In the genomic region with DNA sequence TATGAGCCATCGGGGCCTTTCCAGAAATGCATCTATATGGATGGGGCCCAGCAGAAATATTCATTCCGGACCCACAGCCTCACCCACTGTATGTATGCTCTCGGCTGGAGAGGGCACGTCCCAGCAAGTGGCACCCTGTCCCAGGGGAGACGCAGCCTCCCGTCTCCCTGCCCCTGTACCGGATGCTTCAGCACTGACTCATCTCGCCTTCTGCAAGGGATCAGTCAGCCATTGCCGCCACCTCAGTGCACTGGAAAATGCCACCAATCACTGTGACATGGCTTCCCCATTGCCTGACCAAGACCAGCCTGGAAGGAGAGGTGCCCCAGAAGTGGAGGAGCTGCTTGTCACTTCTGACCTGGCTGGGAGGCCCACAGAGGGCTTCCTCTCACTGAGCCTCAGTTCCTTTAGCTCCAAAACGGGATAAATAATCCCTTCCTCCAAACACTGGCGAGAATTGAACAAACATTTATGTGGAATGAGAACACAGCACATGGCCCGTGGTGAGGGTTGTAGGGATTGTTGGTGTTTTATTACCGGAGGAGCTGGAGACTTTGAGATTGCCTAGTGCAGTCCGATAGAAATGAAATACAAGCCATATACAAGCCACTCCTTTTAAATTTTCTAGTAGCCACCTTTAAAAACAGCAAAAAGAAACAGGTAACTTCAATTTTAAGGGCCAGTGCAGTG, we compare ENCODE assay signal across 12 cellular contexts. TPM values are rescaled to one million over a fixed set of nuclear protein-coding genes. Genes with fewer than 3 reads are reported as not detected.
DNase-seq lines count a peak whose midpoint lies in the region; ATAC-seq and TF ChIP-seq lines count a peak whose summit lies in the region.
"Had no signal": no experiment of that assay in that cellular context is flagged by ENCODE, and none has a peak within 500 bp of the region (broad histone marks: within the 10 kb centered on the region; RNA-seq: fewer than 3 reads in every experiment).

No MANE protein-coding gene starts in this region.

- H3K36me3 Mint-ChIP-seq in HFFc6 (ENCODE audit: low read depth) = peaks cover 38% of the 10 kb centered on the region
- H3K36me3 Mint-ChIP-seq: activated naive CD4-positive, alpha-beta T cell treated with anti-CD3 and anti-CD28 coated beads, Interleukin-2, amount 50 U/mL, for 24 hours; CD4-positive, alpha-beta memory T cell; naive B cell had no signal

- TF ChIP-seq CTCF in A673 (conservative IDR thresholded peaks at IDR 0.05; ENCODE audit: low read depth, low read length) = no peak
- no peak for TF ChIP-seq CTCF in HFFc6 (IDR thresholded peaks at IDR 0.05)
- TF ChIP-seq CTCF in astrocyte of the spinal cord (IDR thresholded peaks at IDR 0.05; ENCODE audit: low read depth, low read length) = no peak
- TF ChIP-seq CTCF in colonic mucosa (IDR thresholded peaks at IDR 0.05) = no peak

- H2AK5ac ChIP-seq in mesenchymal stem cell (ENCODE audit: low read length, severe bottlenecking) = peak overlapping the region; percentile 73

- no TSS peak for BruUV-seq in A673 (replicated peaks; lab: Mats Ljungman, UMichigan)

- no peak overlapping the region for H2BK120ac ChIP-seq in mesenchymal stem cell (ENCODE audit: low read depth, low read length)

- H4K91ac ChIP-seq in mesenchymal stem cell (ENCODE audit: low read length) = peak overlapping the region; percentile 41

- WGBS in mesenchymal stem cell = 42% methylated on average over 9 of the region's 14 CpGs

- H3K9me3 ChIP-seq in A673 (ENCODE audit: low read depth, low read length, poor library complexity, severe bottlenecking) = no peaks in the 10 kb centered on the region
- no peaks in the 10 kb centered on the region for H3K9me3 ChIP-seq in mesenchymal stem cell (ENCODE audit: control insufficient read depth, low read length)
- H3K9me3 ChIP-seq in colonic mucosa = no peaks in the 10 kb centered on the region

- H3K14ac ChIP-seq in mesenchymal stem cell (ENCODE audit: low read length in 2 of 2) = peak overlapping the region in 1 of 2 experiments; percentile 47

- H4K8ac ChIP-seq in mesenchymal stem cell (ENCODE audit: low read length) = peak overlapping the region; percentile 27

- peak overlapping the region; percentile 17 to 35 for H3K4ac ChIP-seq in mesenchymal stem cell (ENCODE audit: low read depth in 1 of 2, low read length in 2 of 2)

- peak overlapping the region; percentile 99 for H3K27ac Mint-ChIP-seq in HFFc6
- H3K27ac Mint-ChIP-seq: activated B cell treated with CpG ODN at 0.5 μM for 24 hours; activated naive CD4-positive, alpha-beta T cell treated with anti-CD3 and anti-CD28 coated beads, Interleukin-2, amount 50 U/mL, for 24 hours; naive B cell had no signal

- H2AFZ ChIP-seq in mesenchymal stem cell (ENCODE audit: low read depth, low read length) = no peak overlapping the region

- H3K4me1 ChIP-seq in A673 (ENCODE audit: insufficient read depth, low read length, poor library complexity, severe bottlenecking) = peaks cover 9% of the 10 kb centered on the region
- peaks cover 60% of the 10 kb centered on the region for H3K4me1 ChIP-seq in mesenchymal stem cell (ENCODE audit: control insufficient read depth, insufficient read depth, low read depth, low read length)
- no peaks in the 10 kb centered on the region for H3K4me1 ChIP-seq in colonic mucosa

- H3K79me1 ChIP-seq in mesenchymal stem cell (replicated peaks; ENCODE audit: low read length, poor library complexity, severe bottlenecking) = peaks cover 2% of the 10 kb centered on the region

- no peak overlapping the region for H2BK15ac ChIP-seq in mesenchymal stem cell (ENCODE audit: low read depth, poor library complexity, severe bottlenecking)

- peaks cover 82% of the 10 kb centered on the region for H3K4me1 Mint-ChIP-seq in HFFc6 (ENCODE audit: low read depth)
- H3K4me1 Mint-ChIP-seq: activated B cell treated with CpG ODN at 0.5 μM for 24 hours; activated naive CD4-positive, alpha-beta T cell treated with anti-CD3 and anti-CD28 coated beads, Interleukin-2, amount 50 U/mL, for 24 hours; CD4-positive, alpha-beta memory T cell; naive B cell had no signal

- no peak overlapping the region for H3K9ac ChIP-seq in mesenchymal stem cell (ENCODE audit: low read length)
- H3K9ac ChIP-seq in colonic mucosa (ENCODE audit: low read depth in 2 of 2, low read length in 2 of 2) = no peak overlapping the region

- no peak overlapping the region for H3K23ac ChIP-seq in mesenchymal stem cell (ENCODE audit: low read length in 2 of 2)

- no peak for ATAC-seq in GM19463 (IDR thresholded peaks at IDR 0.05; ENCODE audit: unreplicated experiment)

- H2BK5ac ChIP-seq in mesenchymal stem cell (ENCODE audit: low read depth, low read length, poor library complexity, severe bottlenecking) = no peak overlapping the region

- H3K4me3 ChIP-seq in A673 (ENCODE audit: low read depth, low read length, poor library complexity, severe bottlenecking) = no peak overlapping the region
- H3K4me3 ChIP-seq in astrocyte of the spinal cord (ENCODE audit: low read depth, low read length) = no peak overlapping the region
- no peak overlapping the region for H3K4me3 ChIP-seq in mesenchymal stem cell (ENCODE audit: insufficient read depth in 1 of 2, low read depth in 1 of 2, low read length in 2 of 2)
- H3K4me3 ChIP-seq in colonic mucosa = no peak overlapping the region

- H3K27me3 Mint-ChIP-seq in HFFc6 (ENCODE audit: insufficient read depth) = peaks cover 13% of the 10 kb centered on the region
- H3K27me3 Mint-ChIP-seq: activated naive CD4-positive, alpha-beta T cell treated with anti-CD3 and anti-CD28 coated beads, Interleukin-2, amount 50 U/mL, for 24 hours had no signal

- H3K4me2 ChIP-seq in mesenchymal stem cell (ENCODE audit: low read length, poor library complexity, severe bottlenecking) = no peak overlapping the region

- peak overlapping the region; percentile 58 to 73 for H3K18ac ChIP-seq in mesenchymal stem cell (ENCODE audit: low read depth in 1 of 2, low read length in 2 of 2)

- H2BK12ac ChIP-seq in mesenchymal stem cell (ENCODE audit: low read length in 2 of 2) = peak overlapping the region in 1 of 2 experiments; percentile 17

- peak; percentile 71 for DNase-seq in A673 (ENCODE audit: low spot score)
- peak; percentile 70 for DNase-seq in HFFc6
- peak; percentile 61 for DNase-seq in astrocyte of the spinal cord (ENCODE audit: low read depth, low spot score)
- peak; percentile 85 for DNase-seq in mesenchymal stem cell
- no peak for DNase-seq in SKM-1 treated with dmso at 0.1 percent for 144 hours (lab: John Stamatoyannopoulos, UW; ENCODE audit: unreplicated experiment)
- no peak for DNase-seq in MV-4-11 (lab: John Stamatoyannopoulos, UW)
- DNase-seq in colonic mucosa = no peak
- DNase-seq: activated B cell treated with CpG ODN at 0.5 μM for 24 hours, naive B cell had no signal

- CTCF ChIA-PET in A673 (lab: Charles Lee) = no interaction called here

- in situ Hi-C loops in astrocyte of the spinal cord (cut with HindIII; ENCODE audit: low sequenced_read_pairs) = no loop called here

- H3K4me3 Mint-ChIP-seq in HFFc6 = peak overlapping the region; percentile 54
- H3K4me3 Mint-ChIP-seq: activated B cell treated with CpG ODN at 0.5 μM for 24 hours; activated naive CD4-positive, alpha-beta T cell treated with anti-CD3 and anti-CD28 coated beads, Interleukin-2, amount 50 U/mL, for 24 hours; CD4-positive, alpha-beta memory T cell had no signal

- POLR2A ChIA-PET in A673 (lab: Charles Lee; ENCODE audit: low non-redundant PET) = no interaction called here

- H3K27ac ChIP-seq in A673 (ENCODE audit: low read depth, low read length, poor library complexity, severe bottlenecking) = no peak overlapping the region
- H3K27ac ChIP-seq in mesenchymal stem cell (ENCODE audit: low read length, poor library complexity, severe bottlenecking) = peak overlapping the region; percentile 90
- no peak overlapping the region for H3K27ac ChIP-seq in colonic mucosa

- H3K27me3 ChIP-seq in A673 (replicated peaks; ENCODE audit: insufficient read depth, low read depth, low read length, poor library complexity) (no peaks in the 10 kb centered on the region), mesenchymal stem cell (ENCODE audit: control insufficient read depth in 1 of 2, insufficient read depth in 1 of 2, low read length in 2 of 2) (no peaks in the 10 kb centered on the region), colonic mucosa (no peaks in the 10 kb centered on the region)

- intact Hi-C loops in A673 (cut with micrococcal nuclease; ENCODE audit: unreplicated experiment) = no loop called here
- intact Hi-C loops in colonic mucosa (cut with DNase I) = no loop called here

- H3K9me3 Mint-ChIP-seq in HFFc6 = no peaks in the 10 kb centered on the region; the same call in 1 of the 2 replicates
- H3K9me3 Mint-ChIP-seq: activated B cell treated with CpG ODN at 0.5 μM for 24 hours; activated naive CD4-positive, alpha-beta T cell treated with anti-CD3 and anti-CD28 coated beads, Interleukin-2, amount 50 U/mL, for 24 hours had no signal

- H3K36me3 ChIP-seq in A673 (ENCODE audit: insufficient read depth, low read length, poor library complexity, severe bottlenecking) = no peaks in the 10 kb centered on the region
- H3K36me3 ChIP-seq in mesenchymal stem cell (ENCODE audit: control insufficient read depth in 1 of 2, insufficient read depth in 2 of 2, low read depth in 1 of 2, low read length in 2 of 2) = peaks cover 3 to 32% of the 10 kb centered on the region in 2 experiments
- H3K36me3 ChIP-seq in colonic mucosa = no peaks in the 10 kb centered on the region

RNA-seq across cellular contexts. Expression of a gene that starts 43.9 kb away (rescaled TPM):
- total RNA-seq in A673 (2021) (not detected in 2 replicates), colonic mucosa (10 to 100 TPM in 1 of 2 donors, not detected in 1; 10.3 TPM)
- total RNA-seq in HFFc6 (2021; fragmentation: NEBNext Ultra II Directional; extraction: Animal tissue kit (Norgen Biotek cat#: 25700)) = not detected
- not detected for polyA plus RNA-seq in mesenchymal stem cell (2013, experiment 1 of 2)
- polyA plus RNA-seq in mesenchymal stem cell (2013, experiment 2 of 2) = not detected
- total RNA-seq: activated B cell treated with CpG ODN at 0.5 μM for 24 hours; CD4-positive, alpha-beta memory T cell had no signal
- polyA plus RNA-seq: CD4-positive, alpha-beta memory T cell had no signal

RNA-seq across cellular contexts. Expression of a gene that starts 50.6 kb away (rescaled TPM):
- total RNA-seq in A673 (2021) (not detected in 2 replicates), colonic mucosa (1 to 10 TPM in 1 of 2 donors, not detected in 1; 2.4 TPM)
- total RNA-seq in HFFc6 (2021; fragmentation: NEBNext Ultra II Directional; extraction: Animal tissue kit (Norgen Biotek cat#: 25700)) = not detected
- polyA plus RNA-seq in mesenchymal stem cell (2013, experiment 1 of 2) = not detected
- polyA plus RNA-seq in mesenchymal stem cell (2013, experiment 2 of 2) = not detected
- total RNA-seq: activated B cell treated with CpG ODN at 0.5 μM for 24 hours; CD4-positive, alpha-beta memory T cell had no signal
- polyA plus RNA-seq: CD4-positive, alpha-beta memory T cell had no signal

Comparison
In these comparisons a context has a peak if more than half of its experiments do, and no peak if none do; other contexts are left out.
1. DNase-seq: peak in A673 (single experiment), HFFc6 (single experiment), astrocyte of the spinal cord (single experiment) and mesenchymal stem cell (single experiment); none in SKM-1 treated with dmso at 0.1 percent for 144 hours (single experiment), MV-4-11 (single experiment) and colonic mucosa (single experiment).